9 cellular contexts compared by ENCODE assay signal in the genomic region with DNA sequence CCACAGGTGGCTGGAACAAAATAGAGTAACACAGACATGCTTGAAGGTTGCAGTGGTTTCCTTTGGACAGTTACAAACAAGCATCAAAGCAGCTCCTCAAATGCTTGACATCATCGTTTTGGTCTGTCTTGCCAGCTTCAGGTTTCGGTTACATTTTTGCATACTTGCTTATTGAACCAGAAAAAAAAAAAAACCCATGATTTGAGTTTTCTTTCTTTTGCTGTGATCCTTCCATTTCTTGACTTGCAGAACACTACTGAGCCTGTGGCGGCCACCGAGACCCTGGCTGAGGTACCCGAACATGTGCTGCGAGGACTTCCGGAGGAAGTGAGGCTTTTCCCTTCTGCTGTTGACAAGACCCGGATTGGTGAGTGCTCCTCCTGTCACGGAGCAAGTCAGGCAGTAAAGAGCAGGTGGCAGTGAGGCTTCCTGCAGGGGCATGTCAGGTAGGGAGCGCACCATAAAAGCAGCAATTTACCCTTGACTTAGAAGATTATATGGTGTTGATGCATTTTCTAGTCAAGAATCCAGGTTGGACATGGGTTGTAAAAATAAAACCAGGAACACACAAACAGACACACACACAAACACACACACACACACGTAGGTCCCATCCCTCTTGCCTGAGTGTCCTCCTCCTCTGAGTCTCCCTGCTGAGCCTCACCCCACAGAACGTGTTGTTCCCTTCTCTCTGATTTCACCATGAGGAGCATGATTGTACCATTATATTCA. TPM values are rescaled to one million over a fixed set of nuclear protein-coding genes. Genes with fewer than 3 reads are reported as not detected.
DNase-seq lines count a peak whose midpoint lies in the region; ATAC-seq and TF ChIP-seq lines count a peak whose summit lies in the region.
"Had no signal": no experiment of that assay in that cellular context is flagged by ENCODE, and none has a peak within 500 bp of the region (broad histone marks: within the 10 kb centered on the region; RNA-seq: fewer than 3 reads in every experiment).

No MANE protein-coding gene starts in this region.

- H3K9me3 ChIP-seq in vagina = no peaks in the 10 kb centered on the region
- H3K9me3 ChIP-seq in uterus = no peaks in the 10 kb centered on the region

- TF ChIP-seq POLR2A in GM19193 (IDR thresholded peaks at IDR 0.05; ENCODE audit: extremely low read depth, insufficient read depth, insufficient read length) = peak; percentile 78
- TF ChIP-seq POLR2A in vagina (IDR thresholded peaks at IDR 0.05) = no peak
- no peak for TF ChIP-seq POLR2A in uterus (IDR thresholded peaks at IDR 0.05)

- no peak overlapping the region for H3K4me3 ChIP-seq in vagina
- H3K4me3 ChIP-seq in uterus = no peak overlapping the region

- peaks cover 9% of the 10 kb centered on the region for H3K4me1 ChIP-seq in vagina
- H3K4me1 ChIP-seq in uterus = no peaks in the 10 kb centered on the region

- H3K27ac ChIP-seq in vagina (peak overlapping the region; percentile 37), uterus (no peak overlapping the region)

- TF ChIP-seq CTCF in vagina (IDR thresholded peaks at IDR 0.05) = no peak
- TF ChIP-seq CTCF in uterus (IDR thresholded peaks at IDR 0.05) = no peak

- peak; percentile 86 for ATAC-seq in HG03097 (IDR thresholded peaks at IDR 0.05; ENCODE audit: low FRiP score, unreplicated experiment)

- H3K27me3 ChIP-seq in vagina = no peaks in the 10 kb centered on the region
- H3K27me3 ChIP-seq in uterus = no peaks in the 10 kb centered on the region
- H3K27me3 ChIP-seq: dorsolateral prefrontal cortex had no signal

- H3K36me3 ChIP-seq in vagina = no peaks in the 10 kb centered on the region
- H3K36me3 ChIP-seq in uterus = no peaks in the 10 kb centered on the region

- intact Hi-C loops in vagina (cut with DNase I) (no loop called here), uterus (cut with DNase I; ENCODE audit: low total_unique reads) (no loop called here)

- DNase-seq in T-helper 22 cell (ENCODE audit: low read depth) (peak; percentile 84), astrocyte of the hippocampus (ENCODE audit: low read depth, low spot score) (peak; percentile 76), pons (ENCODE audit: low spot score) (peak; percentile 25), vagina (ENCODE audit: extremely low spot score in 2 of 2) (no peak), LoVo (ENCODE audit: low spot score) (no peak), uterus (no peak)

RNA-seq across cellular contexts. Expression of gene PRDM2, which starts 30.9 kb away (rescaled TPM):
- 56.2 TPM for total RNA-seq in vagina
- total RNA-seq in uterus = 10 to 100 TPM; 13.1 to 72.8 (median 37.0) TPM

Comparison
In these comparisons a context has a peak if more than half of its experiments do, and no peak if none do; other contexts are left out.
1. DNase-seq: peak in T-helper 22 cell (single experiment), astrocyte of the hippocampus (single experiment) and pons (single experiment); none in vagina (0 of 2), LoVo (single experiment) and uterus (0 of 2).